ENCODE assay signal across 21 cellular contexts in genomic region chr7:42694894-42695553, GRCh38.
DNase-seq lines count a peak whose midpoint lies in the region; ATAC-seq and TF ChIP-seq lines count a peak whose summit lies in the region.
"Had no signal": no experiment of that assay in that cellular context is flagged by ENCODE, and none has a peak within 500 bp of the region (broad histone marks: within the 10 kb centered on the region; RNA-seq: fewer than 3 reads in every experiment).

No MANE protein-coding gene starts in this region.

- DNase-seq in heart left ventricle (no peak), Right ventricle myocardium inferior (ENCODE audit: missing footprints) (no peak), esophagus muscularis mucosa (ENCODE audit: extremely low spot score) (peak; percentile 57), myocyte (ENCODE audit: low read depth) (peak; percentile 54), GM20000 (ENCODE audit: low spot score) (no peak), spleen (no peak), uterus (no peak)
- DNase-seq in activated CD8-positive, alpha-beta memory T cell treated with anti-CD3 and anti-CD28 coated beads for 24 hours, result no peak
- DNase-seq: 8988T; activated CD8-positive, alpha-beta memory T cell treated with anti-CD3 and anti-CD28 coated beads, Interleukin-2, amount 50 U/mL, for 48 hours; activated gamma-delta T cell; activated naive CD8-positive, alpha-beta T cell treated with anti-CD3 and anti-CD28 coated beads, Interleukin-2, amount 50 U/mL, for 24 hours; foreskin melanocyte; kidney; mammary epithelial cell; MG63; naive thymus-derived CD8-positive, alpha-beta T cell; NCI-H1436 treated with DMSO at 0.1 percent for 48 hours; NCI-H510A; right lobe of liver had no signal

- H3K9me3 ChIP-seq in heart left ventricle (peaks cover 0 to under 1% (median 0%) of the 10 kb centered on the region in 12 donors), esophagus muscularis mucosa (no peaks in the 10 kb centered on the region), spleen (no peaks in the 10 kb centered on the region), uterus (no peaks in the 10 kb centered on the region)
- H3K9me3 ChIP-seq: right lobe of liver had no signal

- no peaks in the 10 kb centered on the region for H3K27me3 ChIP-seq in heart left ventricle
- H3K27me3 ChIP-seq in esophagus muscularis mucosa, result no peaks in the 10 kb centered on the region
- H3K27me3 ChIP-seq in spleen (replicated peaks in 1 of 7), result no peaks in the 10 kb centered on the region
- H3K27me3 ChIP-seq in uterus, result no peaks in the 10 kb centered on the region
- H3K27me3 ChIP-seq: MG63, right lobe of liver had no signal

- ATAC-seq in heart left ventricle (peak in 3 of 4 donors; percentile 43 to 70 (median 65)), Right ventricle myocardium inferior (no peak)
- ATAC-seq: activated naive CD8-positive, alpha-beta T cell treated with anti-CD3 and anti-CD28 coated beads, Interleukin-2, amount 50 U/mL, for 24 hours; naive thymus-derived CD8-positive, alpha-beta T cell; right lobe of liver had no signal

- H3K27ac ChIP-seq in heart left ventricle (peak overlapping the region in 1 of 12 donors; percentile 14), esophagus muscularis mucosa (replicated peaks in 1 of 4) (no peak overlapping the region), spleen (no peak overlapping the region), uterus (peak overlapping the region in 1 of 2 donors; percentile 15)
- H3K27ac ChIP-seq: right lobe of liver, SK-N-MC had no signal

- H3K4me3 ChIP-seq in heart left ventricle, result no peak overlapping the region
- no peak overlapping the region for H3K4me3 ChIP-seq in esophagus muscularis mucosa
- H3K4me3 ChIP-seq in spleen, result no peak overlapping the region
- no peak overlapping the region for H3K4me3 ChIP-seq in uterus
- H3K4me3 ChIP-seq: MG63, right lobe of liver, SK-N-MC had no signal

- H3K4me1 ChIP-seq in heart left ventricle (peaks cover 0 to 18% (median 10%) of the 10 kb centered on the region in 12 donors), esophagus muscularis mucosa (peaks cover 15 to 52% (median 32%) of the 10 kb centered on the region in 4 donors), spleen (peaks cover 0 to 3% (median 0%) of the 10 kb centered on the region in 6 donors), uterus (peaks cover 0 to 6% of the 10 kb centered on the region in 2 donors)
- H3K4me1 ChIP-seq: right lobe of liver had no signal

- intact Hi-C loops in heart left ventricle (cut with DNase I) (loop anchor here in 9 of 10 donors (5.0 to 10.0 kb wide), 7 partner anchors 140 to 753 kb away; partner anchors contain the start of gene GLI3 (in 1 of the 9)), Right ventricle myocardium inferior (cut with DNase I) (loop anchor here (10.0 kb wide), 1 partner anchor 720 kb away; no protein-coding TSS in a partner anchor), esophagus muscularis mucosa (cut with DNase I) (loop anchor here (5.0 to 10.0 kb wide), 3 partner anchors 130 to 753 kb away; no protein-coding TSS in a partner anchor), spleen (cut with DNase I; ENCODE audit: low total_unique reads) (no loop called here), uterus (cut with DNase I; ENCODE audit: low total_unique reads) (no loop called here)

- TF ChIP-seq CTCF in heart left ventricle (IDR thresholded peaks at IDR 0.05) (no peak), esophagus muscularis mucosa (IDR thresholded peaks at IDR 0.05) (no peak), GM20000 (IDR thresholded peaks at IDR 0.05; ENCODE audit: extremely low read depth, missing control alignments) (no peak), spleen (IDR thresholded peaks at IDR 0.05 in 8 of 11, conservative IDR thresholded peaks at IDR 0.05 in 3 of 11) (no peak), uterus (IDR thresholded peaks at IDR 0.05) (no peak)

- H3K36me3 ChIP-seq in heart left ventricle (no peaks in the 10 kb centered on the region), esophagus muscularis mucosa (no peaks in the 10 kb centered on the region), spleen (no peaks in the 10 kb centered on the region), uterus (no peaks in the 10 kb centered on the region)
- H3K36me3 ChIP-seq: MG63, right lobe of liver had no signal

- no peak for TF ChIP-seq EP300 in esophagus muscularis mucosa (IDR thresholded peaks at IDR 0.05)

- TF ChIP-seq POLR2A in heart left ventricle (IDR thresholded peaks at IDR 0.05) (no peak), esophagus muscularis mucosa (IDR thresholded peaks at IDR 0.05; ENCODE audit: low read depth) (no peak), spleen (IDR thresholded peaks at IDR 0.05) (no peak), uterus (IDR thresholded peaks at IDR 0.05) (no peak)

- WGBS in heart left ventricle, 4 donors, result 47 to 58% (median 55%) methylated on average over 6 of the region's 6 CpGs
- WGBS in esophagus muscularis mucosa, result 42% methylated on average over 6 of the region's 6 CpGs
- 75 to 80% (median 79%) methylated on average over 6 of the region's 6 CpGs for WGBS in spleen, 5 donors

Comparison
In these comparisons a context has a peak if more than half of its experiments do, and no peak if none do; other contexts are left out.
1. DNase-seq: peak in esophagus muscularis mucosa (single experiment) and myocyte (single experiment); none in heart left ventricle (0 of 5), Right ventricle myocardium inferior (single experiment), GM20000 (single experiment), activated CD8-positive, alpha-beta memory T cell treated with anti-CD3 and anti-CD28 coated beads for 24 hours (single experiment), spleen (single experiment) and uterus (0 of 2).
2. intact Hi-C loops: an anchor here in heart left ventricle (5.0 to 10.0 kb wide), Right ventricle myocardium inferior (10.0 kb wide) and esophagus muscularis mucosa (5.0 to 10.0 kb wide); none called in spleen and uterus.